9 cellular contexts compared by ENCODE assay signal in the genomic region with DNA sequence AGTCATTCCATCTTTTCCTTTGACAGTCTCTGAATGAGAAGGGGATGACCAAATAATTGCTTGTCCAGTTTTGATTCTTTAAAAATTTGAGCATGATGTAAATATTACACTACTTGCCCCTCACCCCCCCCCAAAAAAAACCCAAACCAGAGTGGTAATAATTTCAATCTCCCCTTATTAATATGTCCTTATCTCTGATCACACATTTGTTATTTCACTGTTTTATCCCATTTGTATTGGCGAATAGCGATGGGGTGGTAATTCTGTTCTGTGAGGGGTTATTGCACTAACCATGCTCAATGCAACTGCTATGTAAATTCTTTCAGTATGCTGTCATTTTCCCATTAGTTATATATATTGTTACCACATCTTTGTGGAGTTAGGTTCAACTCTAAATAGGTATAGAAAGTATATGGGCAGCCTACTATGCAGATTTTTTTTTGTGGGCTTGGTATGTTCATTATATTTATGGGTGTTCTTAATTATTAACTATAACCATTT. TPM values are rescaled to one million over a fixed set of nuclear protein-coding genes. Genes with fewer than 3 reads are reported as not detected.
A peak's percentile ranks its signal among the peaks of the same experiment; 100 is the strongest.
DNase-seq lines count a peak whose midpoint lies in the region; TF ChIP-seq lines count a peak whose summit lies in the region.
"Had no signal": no experiment of that assay in that cellular context is flagged by ENCODE, and none has a peak within 500 bp of the region (broad histone marks: within the 10 kb centered on the region; RNA-seq: fewer than 3 reads in every experiment).

No MANE protein-coding gene starts in this region.

- TF ChIP-seq CTCF in cardiac fibroblast (IDR thresholded peaks at IDR 0.05; ENCODE audit: low read depth, low read length), result no peak

- peak overlapping the region; percentile 95 for H3K9ac ChIP-seq in HUES64 (ENCODE audit: low read depth, low read length)

- H3K4me3 ChIP-seq in ACC112 (ENCODE audit: low read depth, low read length) (peak overlapping the region; percentile 82), HUES64 (ENCODE audit: low read length) (peak overlapping the region; percentile 96), cardiac fibroblast (replicated peaks in 1 of 2; ENCODE audit: low read depth in 2 of 2, low read length in 2 of 2) (peak overlapping the region; percentile 88 to 91), mononuclear cell (ENCODE audit: low read length) (peak overlapping the region; percentile 73)

- WGBS in HUES64, result no CpG with 5 or more reads among the region's 2 CpGs

- H3K4me1 ChIP-seq in ACC112 (ENCODE audit: control insufficient read depth, insufficient read depth, low read length, unreplicated experiment), result peaks cover 7% of the 10 kb centered on the region
- peaks cover 36% of the 10 kb centered on the region for H3K4me1 ChIP-seq in HUES64 (ENCODE audit: insufficient read depth, low read length)
- peaks cover 19% of the 10 kb centered on the region for H3K4me1 ChIP-seq in mononuclear cell (ENCODE audit: insufficient read depth, low read length)

- no peaks in the 10 kb centered on the region for H3K36me3 ChIP-seq in ACC112 (ENCODE audit: insufficient read depth, low read length)
- H3K36me3 ChIP-seq in HUES64 (ENCODE audit: insufficient read depth, low read length), result peaks cover 15% of the 10 kb centered on the region

- no peaks in the 10 kb centered on the region for H3K27me3 ChIP-seq in ACC112 (ENCODE audit: insufficient read depth, low read length)
- no peaks in the 10 kb centered on the region for H3K27me3 ChIP-seq in HUES64 (ENCODE audit: insufficient read depth, low read length)
- no peaks in the 10 kb centered on the region for H3K27me3 ChIP-seq in mononuclear cell (ENCODE audit: insufficient read depth, low read length)

- peak overlapping the region; percentile 90 for H2AFZ ChIP-seq in ACC112 (ENCODE audit: low read length, unreplicated experiment)

- H3K27ac ChIP-seq in ACC112 (ENCODE audit: low read depth, low read length), result peak overlapping the region; percentile 62; the same call in 1 of the 2 replicates
- peak overlapping the region; percentile 98; the same call in 1 of the 2 replicates for H3K27ac ChIP-seq in HUES64 (ENCODE audit: low read depth, low read length)

- H3K9me3 ChIP-seq in HUES64 (ENCODE audit: insufficient read depth, low read depth, low read length) (no peaks in the 10 kb centered on the region), mononuclear cell (ENCODE audit: low read depth, low read length) (no peaks in the 10 kb centered on the region)

- H3K79me2 ChIP-seq in ACC112 (ENCODE audit: control insufficient read depth, insufficient read depth, low read length, unreplicated experiment), result peaks cover 42% of the 10 kb centered on the region

- peak in 1 of 2 donors; percentile 45 for DNase-seq in cardiac fibroblast (ENCODE audit: low read depth in 2 of 2)
- DNase-seq in activated gamma-delta T cell (lab: John Stamatoyannopoulos, UW), result no peak
- DNase-seq in NCI-H2081 (lab: John Stamatoyannopoulos, UW), result no peak
- DNase-seq in stimulated activated CD4-positive, alpha-beta T cell treated with anti-CD3 and anti-CD28 coated beads, Interleukin-4, amount 100 ng/mL, for 1 hour, result no peak
- no peak for DNase-seq in cerebellar nuclear complex (lab: John Stamatoyannopoulos, UW)

RNA-seq across cellular contexts. Expression of a gene that starts 1.1 kb away (rescaled TPM):
- polyA plus RNA-seq in HUES64 (2013, experiment 1 of 2), result 45.0 TPM
- 47.2 TPM for polyA plus RNA-seq in HUES64 (2013, experiment 2 of 2)
- total RNA-seq in mononuclear cell, result 8.3 TPM

RNA-seq across cellular contexts. Expression of a gene that starts 36.3 kb away (rescaled TPM):
- polyA plus RNA-seq in HUES64 (2013, experiment 1 of 2), result 0.85 TPM
- polyA plus RNA-seq in HUES64 (2013, experiment 2 of 2), result 1.1 TPM
- not detected for total RNA-seq in mononuclear cell
- total RNA-seq: T-helper 2 cell treated with Interferon-gamma antibody and Interleukin-4, amounts not matched to agents 100 ng/mL and 5 ng/mL, for 36 hours had no signal
